Comparison of ENCODE assay signal across 1 cellular context in the genomic region with DNA sequence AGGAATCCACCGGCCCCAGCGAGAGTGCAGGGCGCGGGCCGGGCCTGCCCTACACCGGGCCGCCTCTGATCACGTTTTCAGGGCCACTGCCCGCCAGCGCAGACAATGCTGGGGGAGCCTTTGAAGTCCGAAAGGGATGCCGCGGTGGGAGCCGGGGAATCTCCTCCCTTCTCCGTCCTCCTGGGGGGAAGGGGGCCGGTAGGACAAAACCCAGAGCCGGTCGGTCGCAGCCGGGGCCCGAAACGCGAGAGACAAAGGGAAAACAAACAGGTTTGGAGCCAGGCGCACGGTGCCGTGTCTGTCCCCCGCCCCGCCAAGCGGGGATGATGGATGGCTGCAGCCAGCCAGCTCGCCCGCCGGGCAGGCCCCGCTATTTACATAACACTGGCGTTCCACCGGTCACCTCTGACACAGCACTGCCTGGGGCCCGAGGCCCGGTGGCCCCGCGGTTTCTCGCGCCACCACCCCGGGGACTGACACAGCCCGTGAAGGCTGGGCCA.
TF ChIP-seq lines count a peak whose summit lies in the region.

No MANE protein-coding gene starts in this region.

TF ChIP-seq in HepG2, 621 proteins besides CTCF, POLR2A, EP300 and RAD21 (continued from another document and continues in another):
- TF ChIP-seq, protein P1, sequence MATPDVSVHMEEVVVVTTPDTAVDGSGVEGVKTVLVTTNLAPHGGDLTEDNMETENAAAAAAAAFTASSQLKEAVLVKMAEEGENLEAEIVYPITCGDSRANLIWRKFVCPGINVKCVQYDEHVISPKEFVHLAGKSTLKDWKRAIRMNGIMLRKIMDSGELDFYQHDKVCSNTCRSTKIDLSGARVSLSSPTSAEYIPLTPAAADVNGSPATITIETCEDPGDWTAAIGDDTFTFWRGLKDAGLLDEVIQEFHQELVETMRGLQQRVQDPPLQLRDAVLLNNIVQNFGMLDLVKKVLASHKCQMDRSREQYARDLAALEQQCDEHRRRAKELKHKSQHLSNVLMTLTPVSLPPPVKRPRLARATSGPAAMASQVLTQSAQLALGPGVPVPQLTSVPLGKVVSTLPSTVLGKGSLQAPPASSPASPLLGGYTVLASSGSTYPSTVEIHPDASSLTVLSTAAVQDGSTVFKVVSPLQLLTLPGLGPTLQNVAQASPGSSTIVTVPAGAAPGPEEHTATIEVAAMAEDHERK (CRISPR knock-in tag; IDR thresholded peaks at IDR 0.05; ENCODE audit: low read depth) = no peak
- TF ChIP-seq ZNF546 (CRISPR knock-in tag; conservative IDR thresholded peaks at IDR 0.05) (no peak), MTA1 (CRISPR knock-in tag; IDR thresholded peaks at IDR 0.05; ENCODE audit: borderline replicate concordance) (peak; percentile 31; the same call in 1 of the 2 replicates), GATAD2A (CRISPR knock-in tag; IDR thresholded peaks at IDR 0.05) (peak; percentile 25; the same call in 1 of the 2 replicates), NONO (IDR thresholded peaks at IDR 0.05) (no peak), NONO (CRISPR knock-in tag; conservative IDR thresholded peaks at IDR 0.05) (peak; percentile 44; the same call in 1 of the 2 replicates), FOXA1 (IDR thresholded peaks at IDR 0.05) (no peak), FOXA1 (CRISPR knock-in tag; IDR thresholded peaks at IDR 0.05) (peak; percentile 94), ZNF205 (CRISPR knock-in tag; IDR thresholded peaks at IDR 0.05) (no peak), ZNF180 (CRISPR knock-in tag; IDR thresholded peaks at IDR 0.05; ENCODE audit: borderline replicate concordance, low read depth) (no peak), ZFY (CRISPR knock-in tag; IDR thresholded peaks at IDR 0.05) (peak; percentile 72), XRCC5 (optimal IDR thresholded peaks at IDR 0.05; ENCODE audit: low read length) (peak; percentile 15), RXRB (CRISPR knock-in tag; IDR thresholded peaks at IDR 0.05; ENCODE audit: borderline replicate concordance) (peak; percentile 70), HDAC2 (CRISPR knock-in tag; IDR thresholded peaks at IDR 0.05) (peak; percentile 56; the same call in 1 of the 2 replicates), ZNF30 (CRISPR knock-in tag; IDR thresholded peaks at IDR 0.05) (no peak), MYC (CRISPR knock-in tag; IDR thresholded peaks at IDR 0.05; ENCODE audit: borderline replicate concordance) (peak; percentile 43; the same call in 1 of the 2 replicates), ZNF256 (CRISPR knock-in tag; conservative IDR thresholded peaks at IDR 0.05) (0 out of 2 replicates have a peak, but pooled peaks have one; percentile 56), JUN (CRISPR knock-in tag; IDR thresholded peaks at IDR 0.05) (no peak), GABPB1 (CRISPR knock-in tag; IDR thresholded peaks at IDR 0.05) (peak; percentile 25; the same call in 1 of the 2 replicates), ZBTB21 (CRISPR knock-in tag; IDR thresholded peaks at IDR 0.05) (no peak), ZNF768 (CRISPR knock-in tag; IDR thresholded peaks at IDR 0.05) (peak; percentile 39; the same call in 1 of the 2 replicates), ZNF556 (CRISPR knock-in tag; IDR thresholded peaks at IDR 0.05; ENCODE audit: borderline replicate concordance) (0 out of 2 replicates have a peak, but pooled peaks have one; percentile 28), NR2F6 (IDR thresholded peaks at IDR 0.05) (peak; percentile 21; the same call in 1 of the 2 replicates), NR2F6 (CRISPR knock-in tag; IDR thresholded peaks at IDR 0.05) (peak; percentile 48; the same call in 1 of the 2 replicates), ZFAT (CRISPR knock-in tag; conservative IDR thresholded peaks at IDR 0.05) (no peak), SOX6 (IDR thresholded peaks at IDR 0.05) (no peak), SOX6 (CRISPR knock-in tag; IDR thresholded peaks at IDR 0.05) (peak; percentile 81), ZNF816 (CRISPR knock-in tag; IDR thresholded peaks at IDR 0.05; ENCODE audit: borderline replicate concordance) (no peak), ZNF564 (CRISPR knock-in tag; IDR thresholded peaks at IDR 0.05) (0 out of 2 replicates have a peak, but pooled peaks have one; percentile 40), CBX5 (CRISPR knock-in tag; IDR thresholded peaks at IDR 0.05; ENCODE audit: borderline replicate concordance) (peak; percentile 33; the same call in 1 of the 2 replicates), SOX5 (CRISPR knock-in tag; IDR thresholded peaks at IDR 0.05; ENCODE audit: borderline replicate concordance) (peak; percentile 66; the same call in 1 of the 2 replicates)
- TF ChIP-seq, protein P2, sequence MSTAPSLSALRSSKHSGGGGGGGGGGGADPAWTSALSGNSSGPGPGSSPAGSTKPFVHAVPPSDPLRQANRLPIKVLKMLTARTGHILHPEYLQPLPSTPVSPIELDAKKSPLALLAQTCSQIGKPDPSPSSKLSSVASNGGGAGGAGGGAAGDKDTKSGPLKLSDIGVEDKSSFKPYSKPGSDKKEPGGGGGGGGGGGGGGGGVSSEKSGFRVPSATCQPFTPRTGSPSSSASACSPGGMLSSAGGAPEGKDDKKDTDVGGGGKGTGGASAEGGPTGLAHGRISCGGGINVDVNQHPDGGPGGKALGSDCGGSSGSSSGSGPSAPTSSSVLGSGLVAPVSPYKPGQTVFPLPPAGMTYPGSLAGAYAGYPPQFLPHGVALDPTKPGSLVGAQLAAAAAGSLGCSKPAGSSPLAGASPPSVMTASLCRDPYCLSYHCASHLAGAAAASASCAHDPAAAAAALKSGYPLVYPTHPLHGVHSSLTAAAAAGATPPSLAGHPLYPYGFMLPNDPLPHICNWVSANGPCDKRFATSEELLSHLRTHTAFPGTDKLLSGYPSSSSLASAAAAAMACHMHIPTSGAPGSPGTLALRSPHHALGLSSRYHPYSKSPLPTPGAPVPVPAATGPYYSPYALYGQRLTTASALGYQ (CRISPR knock-in tag; IDR thresholded peaks at IDR 0.05) = 0 out of 2 replicates have a peak, but pooled peaks have one; percentile 44
- TF ChIP-seq, protein P3, sequence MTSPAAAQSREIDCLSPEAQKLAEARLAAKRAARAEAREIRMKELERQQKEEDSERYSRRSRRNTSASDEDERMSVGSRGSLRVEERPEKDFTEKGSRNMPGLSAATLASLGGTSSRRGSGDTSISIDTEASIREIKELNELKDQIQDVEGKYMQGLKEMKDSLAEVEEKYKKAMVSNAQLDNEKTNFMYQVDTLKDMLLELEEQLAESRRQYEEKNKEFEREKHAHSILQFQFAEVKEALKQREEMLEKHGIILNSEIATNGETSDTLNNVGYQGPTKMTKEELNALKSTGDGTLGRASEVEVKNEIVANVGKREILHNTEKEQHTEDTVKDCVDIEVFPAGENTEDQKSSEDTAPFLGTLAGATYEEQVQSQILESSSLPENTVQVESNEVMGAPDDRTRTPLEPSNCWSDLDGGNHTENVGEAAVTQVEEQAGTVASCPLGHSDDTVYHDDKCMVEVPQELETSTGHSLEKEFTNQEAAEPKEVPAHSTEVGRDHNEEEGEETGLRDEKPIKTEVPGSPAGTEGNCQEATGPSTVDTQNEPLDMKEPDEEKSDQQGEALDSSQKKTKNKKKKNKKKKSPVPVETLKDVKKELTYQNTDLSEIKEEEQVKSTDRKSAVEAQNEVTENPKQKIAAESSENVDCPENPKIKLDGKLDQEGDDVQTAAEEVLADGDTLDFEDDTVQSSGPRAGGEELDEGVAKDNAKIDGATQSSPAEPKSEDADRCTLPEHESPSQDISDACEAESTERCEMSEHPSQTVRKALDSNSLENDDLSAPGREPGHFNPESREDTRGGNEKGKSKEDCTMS (CRISPR knock-in tag; conservative IDR thresholded peaks at IDR 0.05) = no peak
- TF ChIP-seq, protein P4, sequence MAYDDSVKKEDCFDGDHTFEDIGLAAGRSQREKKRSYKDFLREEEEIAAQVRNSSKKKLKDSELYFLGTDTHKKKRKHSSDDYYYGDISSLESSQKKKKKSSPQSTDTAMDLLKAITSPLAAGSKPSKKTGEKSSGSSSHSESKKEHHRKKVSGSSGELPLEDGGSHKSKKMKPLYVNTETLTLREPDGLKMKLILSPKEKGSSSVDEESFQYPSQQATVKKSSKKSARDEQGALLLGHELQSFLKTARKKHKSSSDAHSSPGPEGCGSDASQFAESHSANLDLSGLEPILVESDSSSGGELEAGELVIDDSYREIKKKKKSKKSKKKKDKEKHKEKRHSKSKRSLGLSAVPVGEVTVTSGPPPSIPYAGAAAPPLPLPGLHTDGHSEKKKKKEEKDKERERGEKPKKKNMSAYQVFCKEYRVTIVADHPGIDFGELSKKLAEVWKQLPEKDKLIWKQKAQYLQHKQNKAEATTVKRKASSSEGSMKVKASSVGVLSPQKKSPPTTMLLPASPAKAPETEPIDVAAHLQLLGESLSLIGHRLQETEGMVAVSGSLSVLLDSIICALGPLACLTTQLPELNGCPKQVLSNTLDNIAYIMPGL (CRISPR knock-in tag; IDR thresholded peaks at IDR 0.05; ENCODE audit: borderline replicate concordance in 1 of 2, low read depth in 1 of 2) = peak in 1 of 2 experiments; percentile 41; a peak in 1 of 4 replicates
- TF ChIP-seq, protein P5, sequence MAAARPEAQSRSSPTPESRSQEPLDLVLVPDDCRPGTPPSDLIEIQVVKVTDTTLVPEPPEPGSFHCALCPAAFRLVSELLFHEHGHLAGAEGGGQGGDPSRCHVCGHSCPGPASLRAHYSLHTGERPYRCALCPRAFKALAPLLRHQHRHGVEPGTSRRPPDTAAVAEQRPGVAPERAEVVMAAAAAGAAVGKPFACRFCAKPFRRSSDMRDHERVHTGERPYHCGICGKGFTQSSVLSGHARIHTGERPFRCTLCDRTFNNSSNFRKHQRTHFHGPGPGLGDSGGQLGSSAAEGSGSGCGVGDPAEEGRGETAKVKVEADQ (CRISPR knock-in tag; IDR thresholded peaks at IDR 0.05; ENCODE audit: borderline replicate concordance) = no peak
- TF ChIP-seq, protein P6, sequence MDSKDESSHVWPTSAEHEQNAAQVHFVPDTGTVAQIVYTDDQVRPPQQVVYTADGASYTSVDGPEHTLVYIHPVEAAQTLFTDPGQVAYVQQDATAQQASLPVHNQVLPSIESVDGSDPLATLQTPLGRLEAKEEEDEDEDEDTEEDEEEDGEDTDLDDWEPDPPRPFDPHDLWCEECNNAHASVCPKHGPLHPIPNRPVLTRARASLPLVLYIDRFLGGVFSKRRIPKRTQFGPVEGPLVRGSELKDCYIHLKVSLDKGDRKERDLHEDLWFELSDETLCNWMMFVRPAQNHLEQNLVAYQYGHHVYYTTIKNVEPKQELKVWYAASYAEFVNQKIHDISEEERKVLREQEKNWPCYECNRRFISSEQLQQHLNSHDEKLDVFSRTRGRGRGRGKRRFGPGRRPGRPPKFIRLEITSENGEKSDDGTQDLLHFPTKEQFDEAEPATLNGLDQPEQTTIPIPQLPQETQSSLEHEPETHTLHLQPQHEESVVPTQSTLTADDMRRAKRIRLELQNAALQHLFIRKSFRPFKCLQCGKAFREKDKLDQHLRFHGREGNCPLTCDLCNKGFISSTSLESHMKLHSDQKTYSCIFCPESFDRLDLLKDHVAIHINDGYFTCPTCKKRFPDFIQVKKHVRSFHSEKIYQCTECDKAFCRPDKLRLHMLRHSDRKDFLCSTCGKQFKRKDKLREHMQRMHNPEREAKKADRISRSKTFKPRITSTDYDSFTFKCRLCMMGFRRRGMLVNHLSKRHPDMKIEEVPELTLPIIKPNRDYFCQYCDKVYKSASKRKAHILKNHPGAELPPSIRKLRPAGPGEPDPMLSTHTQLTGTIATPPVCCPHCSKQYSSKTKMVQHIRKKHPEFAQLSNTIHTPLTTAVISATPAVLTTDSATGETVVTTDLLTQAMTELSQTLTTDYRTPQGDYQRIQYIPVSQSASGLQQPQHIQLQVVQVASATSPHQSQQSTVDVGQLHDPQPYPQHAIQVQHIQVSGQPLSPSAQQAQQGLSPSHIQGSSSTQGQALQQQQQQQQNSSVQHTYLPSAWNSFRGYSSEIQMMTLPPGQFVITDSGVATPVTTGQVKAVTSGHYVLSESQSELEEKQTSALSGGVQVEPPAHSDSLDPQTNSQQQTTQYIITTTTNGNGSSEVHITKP (CRISPR knock-in tag; IDR thresholded peaks at IDR 0.05; ENCODE audit: low read depth) = no peak
- TF ChIP-seq, protein P7, sequence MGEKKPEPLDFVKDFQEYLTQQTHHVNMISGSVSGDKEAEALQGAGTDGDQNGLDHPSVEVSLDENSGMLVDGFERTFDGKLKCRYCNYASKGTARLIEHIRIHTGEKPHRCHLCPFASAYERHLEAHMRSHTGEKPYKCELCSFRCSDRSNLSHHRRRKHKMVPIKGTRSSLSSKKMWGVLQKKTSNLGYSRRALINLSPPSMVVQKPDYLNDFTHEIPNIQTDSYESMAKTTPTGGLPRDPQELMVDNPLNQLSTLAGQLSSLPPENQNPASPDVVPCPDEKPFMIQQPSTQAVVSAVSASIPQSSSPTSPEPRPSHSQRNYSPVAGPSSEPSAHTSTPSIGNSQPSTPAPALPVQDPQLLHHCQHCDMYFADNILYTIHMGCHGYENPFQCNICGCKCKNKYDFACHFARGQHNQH (CRISPR knock-in tag; IDR thresholded peaks at IDR 0.05) = peak; percentile 68
- TF ChIP-seq, protein P8, sequence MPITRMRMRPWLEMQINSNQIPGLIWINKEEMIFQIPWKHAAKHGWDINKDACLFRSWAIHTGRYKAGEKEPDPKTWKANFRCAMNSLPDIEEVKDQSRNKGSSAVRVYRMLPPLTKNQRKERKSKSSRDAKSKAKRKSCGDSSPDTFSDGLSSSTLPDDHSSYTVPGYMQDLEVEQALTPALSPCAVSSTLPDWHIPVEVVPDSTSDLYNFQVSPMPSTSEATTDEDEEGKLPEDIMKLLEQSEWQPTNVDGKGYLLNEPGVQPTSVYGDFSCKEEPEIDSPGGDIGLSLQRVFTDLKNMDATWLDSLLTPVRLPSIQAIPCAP (CRISPR knock-in tag; IDR thresholded peaks at IDR 0.05; ENCODE audit: low read depth) = no peak
- TF ChIP-seq, protein P9, sequence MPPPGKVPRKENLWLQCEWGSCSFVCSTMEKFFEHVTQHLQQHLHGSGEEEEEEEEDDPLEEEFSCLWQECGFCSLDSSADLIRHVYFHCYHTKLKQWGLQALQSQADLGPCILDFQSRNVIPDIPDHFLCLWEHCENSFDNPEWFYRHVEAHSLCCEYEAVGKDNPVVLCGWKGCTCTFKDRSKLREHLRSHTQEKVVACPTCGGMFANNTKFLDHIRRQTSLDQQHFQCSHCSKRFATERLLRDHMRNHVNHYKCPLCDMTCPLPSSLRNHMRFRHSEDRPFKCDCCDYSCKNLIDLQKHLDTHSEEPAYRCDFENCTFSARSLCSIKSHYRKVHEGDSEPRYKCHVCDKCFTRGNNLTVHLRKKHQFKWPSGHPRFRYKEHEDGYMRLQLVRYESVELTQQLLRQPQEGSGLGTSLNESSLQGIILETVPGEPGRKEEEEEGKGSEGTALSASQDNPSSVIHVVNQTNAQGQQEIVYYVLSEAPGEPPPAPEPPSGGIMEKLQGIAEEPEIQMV (CRISPR knock-in tag; IDR thresholded peaks at IDR 0.05; ENCODE audit: low read depth) = no peak
